Comparison of ENCODE assay signal across 21 cellular contexts in the genomic region with DNA sequence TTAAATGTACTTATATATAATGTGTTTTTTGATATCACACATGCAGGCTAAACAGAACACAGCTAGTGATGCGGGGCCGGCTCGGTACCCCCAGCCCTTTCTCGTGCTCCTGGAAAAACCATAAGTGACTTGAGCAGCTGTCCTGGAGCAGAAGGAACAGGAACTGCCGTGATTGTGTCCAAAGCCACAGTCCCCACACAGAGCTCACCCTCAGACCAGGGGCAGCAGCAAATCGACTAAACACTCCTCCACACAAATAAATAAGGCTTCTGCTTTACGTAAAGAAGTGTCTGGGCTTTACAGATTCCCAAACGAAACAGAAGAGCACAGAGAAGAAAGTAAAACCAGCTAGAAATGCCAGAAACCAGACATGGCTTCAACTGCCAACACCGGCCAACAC. TPM values are rescaled to one million over a fixed set of nuclear protein-coding genes. Genes with fewer than 3 reads are reported as not detected.
DNase-seq lines count a peak whose midpoint lies in the region; ATAC-seq and TF ChIP-seq lines count a peak whose summit lies in the region.
"Had no signal": no experiment of that assay in that cellular context is flagged by ENCODE, and none has a peak within 500 bp of the region (broad histone marks: within the 10 kb centered on the region; RNA-seq: fewer than 3 reads in every experiment).

No MANE protein-coding gene starts in this region.

- H3K36me3 Mint-ChIP-seq in activated naive CD4-positive, alpha-beta T cell treated with anti-CD3 and anti-CD28 coated beads, Interleukin-2, amount 10 ng/mL, durations not matched to agents 7 days and 5 days, result peaks cover 43% of the 10 kb centered on the region

- no peak overlapping the region for H3K27ac Mint-ChIP-seq in activated naive CD4-positive, alpha-beta T cell treated with anti-CD3 and anti-CD28 coated beads, Interleukin-2, amount 10 ng/mL, durations not matched to agents 7 days and 5 days
- H3K27ac Mint-ChIP-seq: H9 had no signal

- H3K4me1 ChIP-seq in BLaER1, result peaks cover 44% of the 10 kb centered on the region
- peaks cover 22% of the 10 kb centered on the region for H3K4me1 ChIP-seq in osteoblast (ENCODE audit: insufficient read depth, low read length)
- H3K4me1 ChIP-seq: A549 had no signal

- CTCF ChIA-PET in RWPE1 (lab: Yijun Ruan, JAX), result interaction anchor here (0.7 to 1.3 kb wide), 2 partner anchors 14 to 142 kb away, joined by 3 to 4 read pairs; no protein-coding TSS in a partner anchor
- CTCF ChIA-PET in activated naive CD4-positive, alpha-beta T cell treated with anti-CD3 and anti-CD28 coated beads, Interleukin-2, amount 10 ng/mL, durations not matched to agents 7 days and 5 days (lab: Charles Lee), result interaction anchor here (2.7 kb wide), 1 partner anchor 142 kb away, joined by 17 read pairs; no protein-coding TSS in a partner anchor

- H4K20me1 ChIP-seq in BLaER1, result peaks cover 98% of the 10 kb centered on the region
- peaks cover 30% of the 10 kb centered on the region for H4K20me1 ChIP-seq in osteoblast (ENCODE audit: insufficient read depth, low read length)

- H3K79me2 ChIP-seq in osteoblast (ENCODE audit: insufficient read depth, low read length), result peaks cover 75% of the 10 kb centered on the region

- no peak for DNase-seq in RWPE1 (ENCODE audit: low spot score)
- no peak for DNase-seq in epithelial cell of prostate (ENCODE audit: low read depth, low spot score)
- no peak for DNase-seq in osteoblast (ENCODE audit: insufficient read length, low spot score, missing footprints)
- no peak for DNase-seq in activated naive CD4-positive, alpha-beta T cell treated with anti-CD3 and anti-CD28 coated beads, Interleukin-2, amount 10 ng/mL, durations not matched to agents 7 days and 5 days
- DNase-seq: EL; H9; MV-4-11; NCI-H1417; NCI-H1930; NCI-H446; NCI-H69; NK-92 treated with Interleukin-12 subunit alpha and Interleukin-12 subunit beta, amount 100 ng/mL, for 24 hours; OCI-M1 had no signal

- no peaks in the 10 kb centered on the region for H3K27me3 Mint-ChIP-seq in activated naive CD4-positive, alpha-beta T cell treated with anti-CD3 and anti-CD28 coated beads, Interleukin-2, amount 10 ng/mL, durations not matched to agents 7 days and 5 days

- H3K27me3 ChIP-seq in BLaER1 (no peaks in the 10 kb centered on the region), osteoblast (ENCODE audit: insufficient read depth, low read length) (no peaks in the 10 kb centered on the region)

- POLR2A ChIA-PET in RWPE1 (lab: Yijun Ruan, JAX; ENCODE audit: low non-redundant PET), result no interaction called here

- H3K9me3 ChIP-seq in BLaER1, result no peaks in the 10 kb centered on the region
- no peaks in the 10 kb centered on the region for H3K9me3 ChIP-seq in osteoblast (ENCODE audit: low read depth, low read length)
- H3K9me3 ChIP-seq: A549 had no signal

- TF ChIP-seq CTCF in RWPE1 (conservative IDR thresholded peaks at IDR 0.05; ENCODE audit: low read depth), result no peak
- TF ChIP-seq CTCF in osteoblast (IDR thresholded peaks at IDR 0.05; ENCODE audit: extremely low read depth, low read depth, low read length), result no peak

- peaks cover 13% of the 10 kb centered on the region for H3K4me1 Mint-ChIP-seq in activated naive CD4-positive, alpha-beta T cell treated with anti-CD3 and anti-CD28 coated beads, Interleukin-2, amount 10 ng/mL, durations not matched to agents 7 days and 5 days

- H2AFZ ChIP-seq in osteoblast (ENCODE audit: low read length), result no peak overlapping the region

- H3K27ac ChIP-seq in BLaER1 (no peak overlapping the region), RWPE1 (peak overlapping the region; percentile 69), epithelial cell of prostate (peak overlapping the region; percentile 72), osteoblast (ENCODE audit: low read depth, low read length) (peak overlapping the region; percentile 99)
- H3K27ac ChIP-seq: A549, HL-60, SK-N-MC had no signal

- no peaks in the 10 kb centered on the region for H3K9me3 Mint-ChIP-seq in activated naive CD4-positive, alpha-beta T cell treated with anti-CD3 and anti-CD28 coated beads, Interleukin-2, amount 10 ng/mL, durations not matched to agents 7 days and 5 days
- H3K9me3 Mint-ChIP-seq: H9 had no signal

- H3K4me3 Mint-ChIP-seq in activated naive CD4-positive, alpha-beta T cell treated with anti-CD3 and anti-CD28 coated beads, Interleukin-2, amount 10 ng/mL, durations not matched to agents 7 days and 5 days, result no peak overlapping the region
- H3K4me3 Mint-ChIP-seq: CD14-positive monocyte, H9 had no signal

- H3K4me2 ChIP-seq in BLaER1 (no peak overlapping the region), osteoblast (ENCODE audit: insufficient read depth, low read length) (peak overlapping the region; percentile 24)
- H3K4me2 ChIP-seq: A549 had no signal

- peak overlapping the region; percentile 34; the same call in 1 of the 2 replicates for H3K9ac ChIP-seq in BLaER1

- H3K36me3 ChIP-seq in BLaER1, result peaks cover 74% of the 10 kb centered on the region
- peaks cover 73% of the 10 kb centered on the region for H3K36me3 ChIP-seq in osteoblast (ENCODE audit: insufficient read depth, low read length)

- no peak overlapping the region for H3K4me3 ChIP-seq in BLaER1
- no peak overlapping the region for H3K4me3 ChIP-seq in osteoblast (ENCODE audit: insufficient read depth, low read length)
- H3K4me3 ChIP-seq: A549, SK-N-MC had no signal

- ATAC-seq in HG03097 (IDR thresholded peaks at IDR 0.05; ENCODE audit: low FRiP score, unreplicated experiment), result no peak
- ATAC-seq in HG03025 (IDR thresholded peaks at IDR 0.05; ENCODE audit: low FRiP score, unreplicated experiment), result no peak
- no peak for ATAC-seq in GM18907 (IDR thresholded peaks at IDR 0.05; ENCODE audit: unreplicated experiment)

RNA-seq across cellular contexts. Expression of a gene that starts 9.6 kb away (rescaled TPM):
- 31.2 and 32.6 TPM in 2 replicates for total RNA-seq in osteoblast

RNA-seq across cellular contexts. Expression of a gene that starts 16.2 kb away (rescaled TPM):
- 0.59 and 1.1 TPM in 2 replicates for total RNA-seq in osteoblast

RNA-seq across cellular contexts. Expression of a gene that starts 17.5 kb away (rescaled TPM):
- total RNA-seq in osteoblast, result 0.36 and 0.59 TPM in 2 replicates

RNA-seq across cellular contexts. Expression of a gene that starts 32.0 kb away (rescaled TPM):
- 26.5 and 29.7 TPM in 2 replicates for total RNA-seq in osteoblast

RNA-seq across cellular contexts. Expression of a gene that starts 32.2 kb away (rescaled TPM):
- total RNA-seq in osteoblast, result 136 and 151 TPM in 2 replicates
